In the genomic region with DNA sequence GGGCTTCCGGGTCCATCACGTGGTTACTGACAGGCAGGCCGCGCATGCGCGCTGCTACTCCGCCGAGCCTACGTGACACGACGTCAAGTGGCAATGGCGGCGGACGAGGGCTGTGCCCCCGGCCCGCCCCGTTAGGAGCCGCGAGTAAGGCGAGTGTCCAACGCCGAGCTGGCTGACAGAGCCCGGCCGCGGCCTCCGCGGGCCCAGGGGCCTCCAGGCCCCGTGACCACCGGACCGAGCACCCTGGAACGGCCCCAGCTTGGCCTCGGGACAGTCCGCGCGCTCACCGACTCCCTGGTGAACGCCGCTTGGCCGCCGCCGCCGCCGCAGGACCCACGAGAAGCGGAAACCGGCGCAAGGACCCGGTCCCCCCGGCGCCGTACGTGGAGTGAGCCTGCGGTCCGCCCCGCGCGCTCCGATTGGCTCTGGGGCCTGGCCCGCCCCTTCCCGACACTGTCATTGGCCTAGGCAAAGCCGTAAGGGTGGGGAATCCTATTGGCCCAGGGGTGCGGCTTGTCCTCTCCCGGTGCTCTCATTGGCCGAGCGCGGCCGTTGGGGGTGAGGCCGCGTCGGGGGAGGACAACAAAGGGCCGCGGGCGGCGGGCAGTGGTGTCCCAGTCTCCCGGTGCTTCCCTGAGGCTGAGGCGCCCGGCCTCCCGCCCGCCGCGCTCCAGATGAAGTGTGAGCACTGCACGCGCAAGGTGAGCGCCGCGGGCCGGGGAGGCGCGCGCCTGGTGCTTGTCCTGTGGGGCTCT, we compare ENCODE assay signal across 8 cellular contexts. TPM values are rescaled to one million over a fixed set of nuclear protein-coding genes. Genes with fewer than 3 reads are reported as not detected.
DNase-seq lines count a peak whose midpoint lies in the region; ATAC-seq and TF ChIP-seq lines count a peak whose summit lies in the region.

A gene (plus strand): TSS at position 612 of the 755 bp plus-strand sequence. CDS start 63 bp downstream, at position 675.

- H3K4me1 ChIP-seq in mammary epithelial cell (ENCODE audit: insufficient read depth, low read length) (peaks cover 7% of the 10 kb centered on the region), smooth muscle cell (ENCODE audit: low read depth) (peaks cover 5% of the 10 kb centered on the region)

- CTCF ChIA-PET in mammary epithelial cell (lab: Charles Lee; ENCODE audit: low non-redundant PET): no interaction called here

- peak; percentile 99 for DNase-seq in ACHN
- peak; percentile 99 for DNase-seq in NCI-H2227 (lab: John Stamatoyannopoulos, UW; ENCODE audit: unreplicated experiment)
- DNase-seq in WERI-Rb-1: peak; percentile 100
- DNase-seq in mammary epithelial cell: peak; percentile 99
- DNase-seq in iPS-NIHi11 (ENCODE audit: low spot score): peak; percentile 100
- peak; percentile 96 for DNase-seq in smooth muscle cell (lab: John Stamatoyannopoulos, UW; ENCODE audit: unreplicated experiment)

- peaks cover 7% of the 10 kb centered on the region for H3F3A ChIP-seq in smooth muscle cell (ENCODE audit: low read depth)

- TSS peak; percentile 90 for BruUV-seq in mammary epithelial cell (replicated peaks; lab: Mats Ljungman, UMichigan)

- dilution Hi-C loops in mammary epithelial cell (cut with HindIII; ENCODE audit: low sequenced_read_pairs): loop anchor here (5.0 kb wide), 1 partner anchor 41 kb away; a partner anchor contains a TSS

- H3K27ac ChIP-seq in WERI-Rb-1: peak within 1 kb of the TSS; percentile 100
- peak within 1 kb of the TSS; percentile 81 for H3K27ac ChIP-seq in mammary epithelial cell (ENCODE audit: insufficient read depth, low read depth, low read length)
- H3K27ac ChIP-seq in smooth muscle cell (ENCODE audit: low read depth): peak within 1 kb of the TSS; percentile 99

- H3K9me3 ChIP-seq in WERI-Rb-1 (ENCODE audit: severe bottlenecking) (peaks cover 8% of the 10 kb centered on the region), mammary epithelial cell (replicated peaks; ENCODE audit: insufficient read depth, low read length) (no peaks in the 10 kb centered on the region), smooth muscle cell (replicated peaks; ENCODE audit: low read depth) (no peaks in the 10 kb centered on the region)

- ATAC-seq in GM18873 (IDR thresholded peaks at IDR 0.05; ENCODE audit: low FRiP score, unreplicated experiment) (peak; percentile 88), HG03139 (IDR thresholded peaks at IDR 0.05; ENCODE audit: unreplicated experiment) (peak; percentile 94)

- peaks cover 38% of the 10 kb centered on the region for H3K36me3 ChIP-seq in WERI-Rb-1
- H3K36me3 ChIP-seq in mammary epithelial cell (ENCODE audit: insufficient read depth, low read length): no peaks in the 10 kb centered on the region
- H3K36me3 ChIP-seq in smooth muscle cell (ENCODE audit: low read depth): no peaks in the 10 kb centered on the region

- TF ChIP-seq CTCF in WERI-Rb-1 (IDR thresholded peaks at IDR 0.05; ENCODE audit: low read depth, low read length) (no peak), mammary epithelial cell (conservative IDR thresholded peaks at IDR 0.05 in 1 of 2, IDR thresholded peaks at IDR 0.05 in 1 of 2; ENCODE audit: extremely low read depth in 1 of 2, insufficient read depth in 1 of 2, low read depth in 1 of 2, low read length in 2 of 2) (no peak), smooth muscle cell (IDR thresholded peaks at IDR 0.05; ENCODE audit: borderline replicate concordance, insufficient read depth, poor library complexity, severe bottlenecking) (no peak)

- H3K79me2 ChIP-seq in mammary epithelial cell (ENCODE audit: insufficient read depth, low read length): peaks cover 8% of the 10 kb centered on the region
- peaks cover 19% of the 10 kb centered on the region for H3K79me2 ChIP-seq in smooth muscle cell (ENCODE audit: low read depth)

- H3K27me3 ChIP-seq in WERI-Rb-1 (ENCODE audit: insufficient read depth, low read depth, severe bottlenecking): no peaks in the 10 kb centered on the region
- no peaks in the 10 kb centered on the region for H3K27me3 ChIP-seq in mammary epithelial cell (ENCODE audit: insufficient read depth, low read length)
- no peaks in the 10 kb centered on the region for H3K27me3 ChIP-seq in smooth muscle cell (ENCODE audit: low read depth)

- WGBS in mammary epithelial cell (ENCODE audit: low coverage, missing lambda C conversion rate): 0% methylated on average over 27 of the region's 90 CpGs
- 1% methylated on average over 73 of the region's 90 CpGs for WGBS in smooth muscle cell (ENCODE audit: low lambda C conversion rate)

- intact Hi-C loops in mammary epithelial cell (cut with micrococcal nuclease): loop anchor here (1.0 to 2.0 kb wide), 5 partner anchors 8 to 94 kb away; a partner anchor contains a TSS

- H2AFZ ChIP-seq in mammary epithelial cell (ENCODE audit: low read depth, low read length) (peak within 1 kb of the TSS; percentile 94), smooth muscle cell (ENCODE audit: low read depth) (peak within 1 kb of the TSS; percentile 24)

- H3K4me3 ChIP-seq in WERI-Rb-1 (ENCODE audit: low read depth, low read length) (peak within 1 kb of the TSS; percentile 85), mammary epithelial cell (replicated peaks in 1 of 3; ENCODE audit: insufficient read depth in 1 of 3, low read depth in 2 of 3, low read length in 3 of 3) (peak within 1 kb of the TSS; percentile 43 to 88 (median 79)), smooth muscle cell (peak within 1 kb of the TSS; percentile 76)

- H3K4me2 ChIP-seq in mammary epithelial cell (ENCODE audit: insufficient read depth, low read depth, low read length) (peak within 1 kb of the TSS; percentile 94), smooth muscle cell (peak within 1 kb of the TSS; percentile 90)

- H3K9ac ChIP-seq in mammary epithelial cell (ENCODE audit: insufficient read depth, low read length) (peak within 1 kb of the TSS; percentile 82), smooth muscle cell (ENCODE audit: low read depth) (peak within 1 kb of the TSS; percentile 97)

- in situ Hi-C loops in ACHN (cut with HindIII; ENCODE audit: low pct_ligation_motif_present, low pct_unique_long_range_greater_than_20kb, low sequenced_read_pairs): no loop called here
- in situ Hi-C loops in mammary epithelial cell (cut with MboI; ENCODE audit: low sequenced_read_pairs in 2 of 2): no loop called here

- no peaks in the 10 kb centered on the region for H4K20me1 ChIP-seq in mammary epithelial cell (ENCODE audit: insufficient read depth, low read length)
- peaks cover 16% of the 10 kb centered on the region for H4K20me1 ChIP-seq in smooth muscle cell (ENCODE audit: low read depth)

RNA-seq across cellular contexts. Expression of the gene that starts here (rescaled TPM):
- 10 to 100 TPM; 25.0 to 31.5 TPM for total RNA-seq in mammary epithelial cell
- 45.0 TPM for polyA plus RNA-seq in mammary epithelial cell
- 31.3 TPM for polyA minus RNA-seq in mammary epithelial cell
- 52.0 and 121 TPM in 2 replicates for total RNA-seq in smooth muscle cell
- 163 and 178 TPM in 2 replicates for polyA plus RNA-seq in smooth muscle cell

Comparison
In these comparisons a context has a peak if more than half of its experiments do, and no peak if none do; other contexts are left out.
1. Peak in every context shown above with its lines: DNase-seq, ATAC-seq, H3K4me3 ChIP-seq and H3K27ac ChIP-seq.